Comparison of ENCODE assay signal across 15 cellular contexts in genomic region chr3:557972-558371, GRCh38.
DNase-seq lines count a peak whose midpoint lies in the region; ATAC-seq lines count a peak whose summit lies in the region.
"Had no signal": no experiment of that assay in that cellular context is flagged by ENCODE, and none has a peak within 500 bp of the region (broad histone marks: within the 10 kb centered on the region; RNA-seq: fewer than 3 reads in every experiment).

No MANE protein-coding gene starts in this region.

- no peaks in the 10 kb centered on the region for H3K36me3 Mint-ChIP-seq in memory B cell
- H3K36me3 Mint-ChIP-seq: IgD-negative memory B cell had no signal

- peaks cover 7% of the 10 kb centered on the region for H3K27me3 Mint-ChIP-seq in memory B cell
- H3K27me3 Mint-ChIP-seq: IgD-negative memory B cell had no signal

- H3K27ac Mint-ChIP-seq in memory B cell, result no peak overlapping the region
- H3K27ac Mint-ChIP-seq: IgD-negative memory B cell had no signal

- peak overlapping the region; percentile 29 for H3K4me3 Mint-ChIP-seq in memory B cell

- no peak for DNase-seq in memory B cell (ENCODE audit: low spot score in 2 of 2)
- no peak for DNase-seq in NCI-H82 treated with DMSO at 0.1 percent for 48 hours (lab: John Stamatoyannopoulos, UW; ENCODE audit: unreplicated experiment)
- DNase-seq in kidney glomerular epithelial cell (lab: John Stamatoyannopoulos, UW), result no peak
- DNase-seq in anterior cingulate cortex (lab: John Stamatoyannopoulos, UW), result no peak
- no peak for DNase-seq in activated CD4-positive, CD25-positive, alpha-beta regulatory T cell treated with anti-CD3 and anti-CD28 coated beads, Interleukin-2, amount 50 U/mL, for 72 hours
- DNase-seq: activated gamma-delta T cell, Calu3, cerebellar nuclear complex, NCI-H2081, Right ventricle myocardium superior, sigmoid colon had no signal

- H3K9me3 Mint-ChIP-seq in memory B cell, result no peaks in the 10 kb centered on the region
- H3K9me3 Mint-ChIP-seq: IgD-negative memory B cell had no signal

- ATAC-seq in GM19043 (IDR thresholded peaks at IDR 0.05; ENCODE audit: low read depth, unreplicated experiment), result peak; percentile 94
- peak; percentile 91 for ATAC-seq in GM21825 (IDR thresholded peaks at IDR 0.05; ENCODE audit: unreplicated experiment)
- peak; percentile 92 for ATAC-seq in HG03159 (IDR thresholded peaks at IDR 0.05; ENCODE audit: unreplicated experiment)
- ATAC-seq in memory B cell (ENCODE audit: low read depth), result peak; percentile 65

- peaks cover 7% of the 10 kb centered on the region for H3K4me1 Mint-ChIP-seq in memory B cell
